In the genomic region with DNA sequence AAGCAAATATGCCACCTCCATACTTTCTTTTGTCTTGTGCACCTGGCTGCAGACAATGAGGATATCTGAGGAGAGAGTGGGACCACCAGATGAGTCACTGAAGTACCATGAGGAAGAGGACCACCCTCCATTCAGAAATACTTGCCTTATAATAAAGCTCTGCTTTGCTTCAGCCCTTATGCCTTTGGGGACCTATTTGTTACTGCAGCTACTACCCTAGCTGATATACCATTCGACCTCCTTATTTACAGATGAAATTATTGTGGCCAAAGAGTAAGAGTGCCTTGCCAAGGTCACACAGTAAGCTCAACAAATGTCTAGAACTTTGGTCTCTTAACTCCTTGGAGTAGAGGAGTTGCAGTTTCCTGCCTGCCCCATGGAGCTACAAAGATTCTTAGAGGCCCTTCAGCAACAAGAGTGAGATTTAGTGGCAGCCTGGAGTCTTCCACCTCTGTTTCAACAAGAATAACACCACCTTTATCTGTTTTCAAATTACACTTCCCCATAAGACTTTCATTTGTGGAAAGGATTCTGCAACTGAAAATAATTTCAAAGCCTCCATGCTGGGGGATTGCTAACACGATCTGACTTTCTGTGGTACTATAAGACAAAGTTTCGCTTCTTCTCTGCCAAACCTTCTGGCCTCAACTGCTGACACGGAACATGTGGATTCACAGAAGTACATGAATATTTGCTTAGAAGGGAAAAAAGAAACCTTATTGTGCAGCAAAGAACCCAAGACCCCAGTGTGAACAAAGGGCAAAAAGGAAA, we compare ENCODE assay signal across 1 cellular context.
TF ChIP-seq lines count a peak whose summit lies in the region.

No MANE protein-coding gene starts in this region.

TF ChIP-seq in GM12878, 131 proteins besides CTCF, POLR2A, EP300 and RAD21 (continued from another document):
- no peak for TF ChIP-seq ZNF592 (IDR thresholded peaks at IDR 0.05)
- TF ChIP-seq JUNB (IDR thresholded peaks at IDR 0.05): peak; percentile 49
- peak; percentile 56; the same call in 1 of the 2 replicates for TF ChIP-seq CBX5 (IDR thresholded peaks at IDR 0.05; ENCODE audit: low read depth)
- peak; percentile 59 for TF ChIP-seq MEF2A (IDR thresholded peaks at IDR 0.05; ENCODE audit: insufficient read depth, low read depth, low read length)
- peak; percentile 64 for TF ChIP-seq MEF2B (IDR thresholded peaks at IDR 0.05; ENCODE audit: partially characterized antibody, poor library complexity, severe bottlenecking)
- peak; percentile 24; the same call in 1 of the 2 replicates for TF ChIP-seq SMC3 (IDR thresholded peaks at IDR 0.05; ENCODE audit: borderline replicate concordance, low read length)
- TF ChIP-seq BCL11A (IDR thresholded peaks at IDR 0.05; ENCODE audit: low read depth, low read length): peak; percentile 79
- TF ChIP-seq SMARCA5 (IDR thresholded peaks at IDR 0.05): peak; percentile 53; the same call in 1 of the 2 replicates
- peak; percentile 94 to 96 for TF ChIP-seq IKZF2 (IDR thresholded peaks at IDR 0.05)
- TF ChIP-seq, protein P1, sequence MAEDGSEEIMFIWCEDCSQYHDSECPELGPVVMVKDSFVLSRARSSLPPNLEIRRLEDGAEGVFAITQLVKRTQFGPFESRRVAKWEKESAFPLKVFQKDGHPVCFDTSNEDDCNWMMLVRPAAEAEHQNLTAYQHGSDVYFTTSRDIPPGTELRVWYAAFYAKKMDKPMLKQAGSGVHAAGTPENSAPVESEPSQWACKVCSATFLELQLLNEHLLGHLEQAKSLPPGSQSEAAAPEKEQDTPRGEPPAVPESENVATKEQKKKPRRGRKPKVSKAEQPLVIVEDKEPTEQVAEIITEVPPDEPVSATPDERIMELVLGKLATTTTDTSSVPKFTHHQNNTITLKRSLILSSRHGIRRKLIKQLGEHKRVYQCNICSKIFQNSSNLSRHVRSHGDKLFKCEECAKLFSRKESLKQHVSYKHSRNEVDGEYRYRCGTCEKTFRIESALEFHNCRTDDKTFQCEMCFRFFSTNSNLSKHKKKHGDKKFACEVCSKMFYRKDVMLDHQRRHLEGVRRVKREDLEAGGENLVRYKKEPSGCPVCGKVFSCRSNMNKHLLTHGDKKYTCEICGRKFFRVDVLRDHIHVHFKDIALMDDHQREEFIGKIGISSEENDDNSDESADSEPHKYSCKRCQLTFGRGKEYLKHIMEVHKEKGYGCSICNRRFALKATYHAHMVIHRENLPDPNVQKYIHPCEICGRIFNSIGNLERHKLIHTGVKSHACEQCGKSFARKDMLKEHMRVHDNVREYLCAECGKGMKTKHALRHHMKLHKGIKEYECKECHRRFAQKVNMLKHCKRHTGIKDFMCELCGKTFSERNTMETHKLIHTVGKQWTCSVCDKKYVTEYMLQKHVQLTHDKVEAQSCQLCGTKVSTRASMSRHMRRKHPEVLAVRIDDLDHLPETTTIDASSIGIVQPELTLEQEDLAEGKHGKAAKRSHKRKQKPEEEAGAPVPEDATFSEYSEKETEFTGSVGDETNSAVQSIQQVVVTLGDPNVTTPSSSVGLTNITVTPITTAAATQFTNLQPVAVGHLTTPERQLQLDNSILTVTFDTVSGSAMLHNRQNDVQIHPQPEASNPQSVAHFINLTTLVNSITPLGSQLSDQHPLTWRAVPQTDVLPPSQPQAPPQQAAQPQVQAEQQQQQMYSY (CRISPR knock-in tag; IDR thresholded peaks at IDR 0.05): no peak
- TF ChIP-seq POU2F2 (IDR thresholded peaks at IDR 0.05; ENCODE audit: borderline replicate concordance, low read depth, low read length): peak; percentile 46; the same call in 1 of the 3 replicates
- TF ChIP-seq CHD4 (IDR thresholded peaks at IDR 0.05): no peak
- no peak for TF ChIP-seq RBBP5 (conservative IDR thresholded peaks at IDR 0.05)
- peak; percentile 58; the same call in 1 of the 2 replicates for TF ChIP-seq ZBED1 (IDR thresholded peaks at IDR 0.05; ENCODE audit: borderline replicate concordance)
- TF ChIP-seq ZZZ3 (IDR thresholded peaks at IDR 0.05; ENCODE audit: control insufficient read depth, insufficient read length, low read depth): no peak
- TF ChIP-seq DPF2 (IDR thresholded peaks at IDR 0.05): peak; percentile 73; the same call in 1 of the 2 replicates
- TF ChIP-seq YY1 (IDR thresholded peaks at IDR 0.05; ENCODE audit: low read depth, low read length): 0 out of 2 replicates have a peak, but pooled peaks have one; percentile 57
- TF ChIP-seq TAF1 (IDR thresholded peaks at IDR 0.05; ENCODE audit: borderline replicate concordance, low read depth, low read length): no peak
- TF ChIP-seq, protein P2, sequence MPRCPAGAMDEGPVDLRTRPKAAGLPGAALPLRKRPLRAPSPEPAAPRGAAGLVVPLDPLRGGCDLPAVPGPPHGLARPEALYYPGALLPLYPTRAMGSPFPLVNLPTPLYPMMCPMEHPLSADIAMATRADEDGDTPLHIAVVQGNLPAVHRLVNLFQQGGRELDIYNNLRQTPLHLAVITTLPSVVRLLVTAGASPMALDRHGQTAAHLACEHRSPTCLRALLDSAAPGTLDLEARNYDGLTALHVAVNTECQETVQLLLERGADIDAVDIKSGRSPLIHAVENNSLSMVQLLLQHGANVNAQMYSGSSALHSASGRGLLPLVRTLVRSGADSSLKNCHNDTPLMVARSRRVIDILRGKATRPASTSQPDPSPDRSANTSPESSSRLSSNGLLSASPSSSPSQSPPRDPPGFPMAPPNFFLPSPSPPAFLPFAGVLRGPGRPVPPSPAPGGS (IDR thresholded peaks at IDR 0.05; ENCODE audit: borderline replicate concordance, insufficient read depth, low read depth, low read length, poor library complexity, severe bottlenecking): peak; percentile 83
- TF ChIP-seq ATF7 (IDR thresholded peaks at IDR 0.05; ENCODE audit: low read depth): peak; percentile 53
- TF ChIP-seq ZNF24 (IDR thresholded peaks at IDR 0.05): peak; percentile 30; the same call in 1 of the 2 replicates
- TF ChIP-seq BMI1 (IDR thresholded peaks at IDR 0.05; ENCODE audit: borderline replicate concordance): peak; percentile 18; the same call in 1 of the 2 replicates
- 0 out of 2 replicates have a peak, but pooled peaks have one; percentile 49 for TF ChIP-seq TCF3 (IDR thresholded peaks at IDR 0.05; ENCODE audit: borderline replicate concordance, insufficient read depth, low read depth, low read length)
- no peak for TF ChIP-seq GABPA (IDR thresholded peaks at IDR 0.05; ENCODE audit: low read depth)
- TF ChIP-seq CREB1 (IDR thresholded peaks at IDR 0.05; ENCODE audit: low read depth): peak; percentile 33; the same call in 1 of the 2 replicates
- TF ChIP-seq, protein P3, sequence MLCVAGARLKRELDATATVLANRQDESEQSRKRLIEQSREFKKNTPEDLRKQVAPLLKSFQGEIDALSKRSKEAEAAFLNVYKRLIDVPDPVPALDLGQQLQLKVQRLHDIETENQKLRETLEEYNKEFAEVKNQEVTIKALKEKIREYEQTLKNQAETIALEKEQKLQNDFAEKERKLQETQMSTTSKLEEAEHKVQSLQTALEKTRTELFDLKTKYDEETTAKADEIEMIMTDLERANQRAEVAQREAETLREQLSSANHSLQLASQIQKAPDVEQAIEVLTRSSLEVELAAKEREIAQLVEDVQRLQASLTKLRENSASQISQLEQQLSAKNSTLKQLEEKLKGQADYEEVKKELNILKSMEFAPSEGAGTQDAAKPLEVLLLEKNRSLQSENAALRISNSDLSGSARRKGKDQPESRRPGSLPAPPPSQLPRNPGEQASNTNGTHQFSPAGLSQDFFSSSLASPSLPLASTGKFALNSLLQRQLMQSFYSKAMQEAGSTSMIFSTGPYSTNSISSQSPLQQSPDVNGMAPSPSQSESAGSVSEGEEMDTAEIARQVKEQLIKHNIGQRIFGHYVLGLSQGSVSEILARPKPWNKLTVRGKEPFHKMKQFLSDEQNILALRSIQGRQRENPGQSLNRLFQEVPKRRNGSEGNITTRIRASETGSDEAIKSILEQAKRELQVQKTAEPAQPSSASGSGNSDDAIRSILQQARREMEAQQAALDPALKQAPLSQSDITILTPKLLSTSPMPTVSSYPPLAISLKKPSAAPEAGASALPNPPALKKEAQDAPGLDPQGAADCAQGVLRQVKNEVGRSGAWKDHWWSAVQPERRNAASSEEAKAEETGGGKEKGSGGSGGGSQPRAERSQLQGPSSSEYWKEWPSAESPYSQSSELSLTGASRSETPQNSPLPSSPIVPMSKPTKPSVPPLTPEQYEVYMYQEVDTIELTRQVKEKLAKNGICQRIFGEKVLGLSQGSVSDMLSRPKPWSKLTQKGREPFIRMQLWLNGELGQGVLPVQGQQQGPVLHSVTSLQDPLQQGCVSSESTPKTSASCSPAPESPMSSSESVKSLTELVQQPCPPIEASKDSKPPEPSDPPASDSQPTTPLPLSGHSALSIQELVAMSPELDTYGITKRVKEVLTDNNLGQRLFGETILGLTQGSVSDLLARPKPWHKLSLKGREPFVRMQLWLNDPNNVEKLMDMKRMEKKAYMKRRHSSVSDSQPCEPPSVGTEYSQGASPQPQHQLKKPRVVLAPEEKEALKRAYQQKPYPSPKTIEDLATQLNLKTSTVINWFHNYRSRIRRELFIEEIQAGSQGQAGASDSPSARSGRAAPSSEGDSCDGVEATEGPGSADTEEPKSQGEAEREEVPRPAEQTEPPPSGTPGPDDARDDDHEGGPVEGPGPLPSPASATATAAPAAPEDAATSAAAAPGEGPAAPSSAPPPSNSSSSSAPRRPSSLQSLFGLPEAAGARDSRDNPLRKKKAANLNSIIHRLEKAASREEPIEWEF (IDR thresholded peaks at IDR 0.05; ENCODE audit: insufficient replicate concordance, low read depth, low read length): peak; percentile 40
- peak; percentile 76 for TF ChIP-seq NR2F1 (conservative IDR thresholded peaks at IDR 0.05)
- TF ChIP-seq SREBF1 (IDR thresholded peaks at IDR 0.05; ENCODE audit: low read length): no peak
- 0 out of 4 replicates have a peak, but pooled peaks of 1 of the 2 experiments have one; percentile 2 for TF ChIP-seq SRF (IDR thresholded peaks at IDR 0.05; ENCODE audit: low read depth in 2 of 2, low read length in 2 of 2)
- no peak for TF ChIP-seq ASH2L (IDR thresholded peaks at IDR 0.05; ENCODE audit: borderline replicate concordance, low read depth)
- peak; percentile 93 for TF ChIP-seq NFIC (IDR thresholded peaks at IDR 0.05; ENCODE audit: low read depth, low read length)
TF ChIP-seq in GM12878: peak in this region for 48.
